In the genomic region with DNA sequence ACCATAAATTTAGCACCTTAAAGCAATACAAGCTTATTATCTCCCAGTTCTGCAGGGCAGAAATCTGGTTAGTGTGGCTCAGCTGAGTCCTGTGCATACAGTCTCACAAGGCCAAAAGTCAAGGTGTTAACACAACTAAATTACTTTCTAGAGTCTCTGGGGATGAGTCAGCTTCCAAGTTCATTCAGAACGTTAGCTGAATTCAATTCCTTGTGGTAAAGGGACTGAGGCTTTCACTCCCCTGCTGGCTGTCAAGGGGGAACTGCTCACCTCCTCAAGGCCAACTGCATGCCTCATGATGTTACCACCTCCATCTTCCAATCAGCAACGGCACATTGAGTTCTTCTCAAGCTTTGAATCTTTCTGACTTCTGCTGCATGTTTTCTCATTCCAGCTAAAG, we compare ENCODE assay signal across 20 cellular contexts. TPM values are rescaled to one million over a fixed set of nuclear protein-coding genes. Genes with fewer than 3 reads are reported as not detected.
DNase-seq lines count a peak whose midpoint lies in the region; ATAC-seq and TF ChIP-seq lines count a peak whose summit lies in the region.
"Had no signal": no experiment of that assay in that cellular context is flagged by ENCODE, and none has a peak within 500 bp of the region (broad histone marks: within the 10 kb centered on the region; RNA-seq: fewer than 3 reads in every experiment).

No MANE protein-coding gene starts in this region.

- H3K4me3 ChIP-seq in MG63: no peak overlapping the region
- H3K4me3 ChIP-seq in brain microvascular endothelial cell (ENCODE audit: low read depth, low read length): no peak overlapping the region
- H3K4me3 ChIP-seq in heart right ventricle: no peak overlapping the region
- H3K4me3 ChIP-seq in SJCRH30: no peak overlapping the region
- H3K4me3 ChIP-seq: Peyer's patch, thoracic aorta had no signal

- in situ Hi-C loops in brain microvascular endothelial cell (cut with HindIII; ENCODE audit: low pct_ligation_motif_present, low sequenced_read_pairs): no loop called here

- no peaks in the 10 kb centered on the region for H3K4me1 ChIP-seq in heart right ventricle
- H3K4me1 ChIP-seq in SJCRH30: no peaks in the 10 kb centered on the region
- H3K4me1 ChIP-seq: parathyroid adenoma, Peyer's patch had no signal

- H3K27me3 ChIP-seq in MG63 (no peaks in the 10 kb centered on the region), brain microvascular endothelial cell (replicated peaks) (no peaks in the 10 kb centered on the region), heart right ventricle (no peaks in the 10 kb centered on the region), SJCRH30 (no peaks in the 10 kb centered on the region)
- H3K27me3 ChIP-seq: Peyer's patch had no signal

- H3K27ac ChIP-seq in brain microvascular endothelial cell (no peak overlapping the region), heart right ventricle (no peak overlapping the region), SJCRH30 (no peak overlapping the region)
- H3K27ac ChIP-seq: parathyroid adenoma, Peyer's patch, thoracic aorta had no signal

- peak; percentile 24 for DNase-seq in ELR (ENCODE audit: low read depth)
- peak; percentile 26 for DNase-seq in MG63
- peak; percentile 0 for DNase-seq in brain microvascular endothelial cell
- peak; percentile 81 for DNase-seq in kidney tubule cell (ENCODE audit: low spot score)
- DNase-seq in activated CD4-positive, CD25-positive, alpha-beta regulatory T cell treated with anti-CD3 and anti-CD28 coated beads, Interleukin-2, amount 50 U/mL, for 72 hours: no peak
- DNase-seq in heart right ventricle: no peak
- DNase-seq in nucleus accumbens (lab: John Stamatoyannopoulos, UW): no peak
- no peak for DNase-seq in SJCRH30
- DNase-seq: activated CD4-positive, alpha-beta memory T cell treated with anti-CD3 and anti-CD28 coated beads, Interleukin-2, amount 10 ng/mL, durations not matched to agents 7 days and 5 days; activated naive CD8-positive, alpha-beta T cell treated with anti-CD3 and anti-CD28 coated beads, Interleukin-2, amount 50 U/mL, for 24 hours; activated T-cell treated with anti-CD3 and anti-CD28 coated beads, Interleukin-2, amount 50 U/mL, for 72 hours; effector CD8-positive, alpha-beta T cell; KBM-7; NCI-H1105 treated with DMSO at 0.1 percent for 48 hours; Peyer's patch; small intestine; stimulated activated CD4-positive, alpha-beta T cell treated with anti-CD3 and anti-CD28 coated beads, Interleukin-4, amount 100 ng/mL, for 4 hours; stimulated activated CD8-positive, alpha-beta memory T cell treated with anti-CD3 and anti-CD28 coated beads, Interleukin-4, amount 100 ng/mL, for 48 hours had no signal

- TF ChIP-seq CTCF in brain microvascular endothelial cell (IDR thresholded peaks at IDR 0.05; ENCODE audit: low read depth, low read length, missing control alignments) (peak; percentile 1), heart right ventricle (IDR thresholded peaks at IDR 0.05) (no peak)

- ATAC-seq in heart right ventricle: no peak
- ATAC-seq: activated naive CD8-positive, alpha-beta T cell treated with anti-CD3 and anti-CD28 coated beads, Interleukin-2, amount 50 U/mL, for 24 hours had no signal

- H3K36me3 ChIP-seq in MG63: no peaks in the 10 kb centered on the region
- no peaks in the 10 kb centered on the region for H3K36me3 ChIP-seq in brain microvascular endothelial cell (replicated peaks)
- H3K36me3 ChIP-seq in heart right ventricle: no peaks in the 10 kb centered on the region
- no peaks in the 10 kb centered on the region for H3K36me3 ChIP-seq in SJCRH30
- H3K36me3 ChIP-seq: Peyer's patch, thoracic aorta had no signal

- intact Hi-C loops in heart right ventricle (cut with DNase I): no loop called here

- 58 to 63% methylated on average over 2 of the region's 2 CpGs for whole genome bisulfite sequencing in heart right ventricle, 2 donors

- H3K9me3 ChIP-seq in MG63 (peaks cover 2% of the 10 kb centered on the region; the same call in 1 of the 2 replicates), heart right ventricle (peaks cover 0 to 46% (median 11%) of the 10 kb centered on the region in 11 donors), SJCRH30 (replicated peaks) (no peaks in the 10 kb centered on the region)

RNA-seq across cellular contexts. Expression of gene EML5, which starts 27.6 kb away (rescaled TPM):
- total RNA-seq in MG63 (2014; rRNA removed; shearing (Covaris generic); ENCODE audit: low replicate concordance): 0.23 and 0.62 TPM in 2 replicates
- under 1 TPM; 0.10 to 0.44 (median 0.19) TPM for total RNA-seq in heart right ventricle
- under 1 TPM; 0.04 to 0.22 TPM for polyA plus RNA-seq in heart right ventricle
- 0.03 and 0.06 TPM in 2 replicates for total RNA-seq in SJCRH30 (2014; rRNA removed; shearing (Covaris generic))

RNA-seq across cellular contexts. Expression of gene TTC8, which starts 59.3 kb away (rescaled TPM):
- total RNA-seq in MG63 (2014; rRNA removed; shearing (Covaris generic); ENCODE audit: low replicate concordance): 35.8 and 42.1 TPM in 2 replicates
- 10 to 100 TPM in 6 of 10 donors, 1 to 10 TPM in 4; 5.5 to 16.0 (median 14.0) TPM for total RNA-seq in heart right ventricle
- 1 to 10 TPM; 3.8 to 6.1 TPM for polyA plus RNA-seq in heart right ventricle
- total RNA-seq in SJCRH30 (2014; rRNA removed; shearing (Covaris generic)): 9.4 and 10.5 TPM in 2 replicates

Comparison
In these comparisons a context has a peak if more than half of its experiments do, and no peak if none do; other contexts are left out.
1. DNase-seq: peak in ELR (single experiment), MG63 (single experiment), brain microvascular endothelial cell (single experiment) and kidney tubule cell (single experiment); none in activated CD4-positive, CD25-positive, alpha-beta regulatory T cell treated with anti-CD3 and anti-CD28 coated beads, Interleukin-2, amount 50 U/mL, for 72 hours (single experiment), heart right ventricle (0 of 2), nucleus accumbens (0 of 56) and SJCRH30 (0 of 2).